18 cellular contexts compared by ENCODE assay signal in the genomic region with DNA sequence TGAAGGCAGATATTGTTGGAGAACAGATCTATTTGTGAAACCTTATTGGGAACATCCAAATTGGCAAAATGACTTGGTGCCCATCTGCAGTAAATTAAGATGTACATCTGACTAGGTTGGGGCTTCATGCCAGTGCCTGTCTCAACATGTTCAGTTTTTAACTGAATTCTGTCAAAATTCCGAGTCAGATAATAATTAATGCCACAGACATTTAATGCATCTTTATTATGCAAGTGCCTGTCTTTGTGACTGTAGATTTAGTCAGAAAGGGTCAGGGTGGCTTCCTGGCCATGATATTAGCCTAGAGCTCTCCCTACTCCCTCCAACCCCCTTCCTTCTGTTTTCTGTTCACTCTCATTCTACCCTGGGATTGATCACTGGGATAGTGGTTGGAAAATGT.
"Had no signal": no experiment of that assay in that cellular context is flagged by ENCODE, and none has a peak within 500 bp of the region (broad histone marks: within the 10 kb centered on the region; RNA-seq: fewer than 3 reads in every experiment).

No MANE protein-coding gene starts in this region.

- H3K4me1 Mint-ChIP-seq: memory B cell; naive thymus-derived CD8-positive, alpha-beta T cell; stimulated activated naive CD8-positive, alpha-beta T cell treated with anti-CD3 and anti-CD28 coated beads, Interleukin-15, amount 100 ng/mL, for 72 hours had no signal

- DNase-seq: activated CD4-positive, alpha-beta T cell treated with anti-CD3 and anti-CD28 coated beads, Interleukin-2, amount 50 U/mL, for 1 hour; activated CD8-positive, alpha-beta memory T cell treated with anti-CD3 and anti-CD28 coated beads for 24 hours; activated naive CD4-positive, alpha-beta T cell treated with Interleukin-2 at 50 U/mL for 16 hours; aorta; esophagus squamous epithelium; left ventricle myocardium inferior; naive thymus-derived CD8-positive, alpha-beta T cell; pancreas; stimulated activated CD4-positive, alpha-beta T cell treated with anti-CD3 and anti-CD28 coated beads, Interleukin-1b, Interleukin-23, amount 100 ng/mL, for 48 hours; stimulated activated naive CD8-positive, alpha-beta T cell treated with anti-CD3 and anti-CD28 coated beads, Interleukin-15, amount 100 ng/mL, for 72 hours; T-helper 1 cell; T1000; testis; upper lobe of left lung had no signal

- H3K27me3 ChIP-seq: esophagus squamous epithelium, hepatocyte, pancreas, testis, upper lobe of left lung had no signal

- H3K27ac Mint-ChIP-seq: memory B cell; naive thymus-derived CD8-positive, alpha-beta T cell; stimulated activated naive CD8-positive, alpha-beta T cell treated with anti-CD3 and anti-CD28 coated beads, Interleukin-15, amount 100 ng/mL, for 72 hours had no signal

- H3K4me1 ChIP-seq: left ventricle myocardium inferior, pancreas, testis, upper lobe of left lung had no signal

- H3K36me3 ChIP-seq: esophagus squamous epithelium, left ventricle myocardium inferior, pancreas, upper lobe of left lung had no signal

- H3K9me3 Mint-ChIP-seq: memory B cell had no signal

- H3K9me3 ChIP-seq: esophagus squamous epithelium, left ventricle myocardium inferior, pancreas, testis, upper lobe of left lung had no signal

- H3K4me3 ChIP-seq: esophagus squamous epithelium, hepatocyte, left ventricle myocardium inferior, pancreas, testis, upper lobe of left lung had no signal

- H3K27ac ChIP-seq: esophagus squamous epithelium, hepatocyte, left ventricle myocardium inferior, pancreas, testis, upper lobe of left lung had no signal

- H3K36me3 Mint-ChIP-seq: memory B cell; naive thymus-derived CD8-positive, alpha-beta T cell had no signal

- H3K27me3 Mint-ChIP-seq: naive thymus-derived CD8-positive, alpha-beta T cell; stimulated activated naive CD8-positive, alpha-beta T cell treated with anti-CD3 and anti-CD28 coated beads, Interleukin-15, amount 100 ng/mL, for 72 hours had no signal

- H3K4me3 Mint-ChIP-seq: memory B cell; naive thymus-derived CD8-positive, alpha-beta T cell; stimulated activated naive CD8-positive, alpha-beta T cell treated with anti-CD3 and anti-CD28 coated beads, Interleukin-15, amount 100 ng/mL, for 72 hours had no signal

- ATAC-seq: activated CD4-positive, CD25-positive, alpha-beta regulatory T cell treated with anti-CD3 and anti-CD28 coated beads, Interleukin-2, amount 50 U/mL, for 24 hours; naive thymus-derived CD8-positive, alpha-beta T cell; pancreas; sciatic nerve; stimulated activated naive CD8-positive, alpha-beta T cell treated with anti-CD3 and anti-CD28 coated beads, Interleukin-15, amount 100 ng/mL, for 72 hours had no signal
